35 cellular contexts compared by ENCODE assay signal in the genomic region with DNA sequence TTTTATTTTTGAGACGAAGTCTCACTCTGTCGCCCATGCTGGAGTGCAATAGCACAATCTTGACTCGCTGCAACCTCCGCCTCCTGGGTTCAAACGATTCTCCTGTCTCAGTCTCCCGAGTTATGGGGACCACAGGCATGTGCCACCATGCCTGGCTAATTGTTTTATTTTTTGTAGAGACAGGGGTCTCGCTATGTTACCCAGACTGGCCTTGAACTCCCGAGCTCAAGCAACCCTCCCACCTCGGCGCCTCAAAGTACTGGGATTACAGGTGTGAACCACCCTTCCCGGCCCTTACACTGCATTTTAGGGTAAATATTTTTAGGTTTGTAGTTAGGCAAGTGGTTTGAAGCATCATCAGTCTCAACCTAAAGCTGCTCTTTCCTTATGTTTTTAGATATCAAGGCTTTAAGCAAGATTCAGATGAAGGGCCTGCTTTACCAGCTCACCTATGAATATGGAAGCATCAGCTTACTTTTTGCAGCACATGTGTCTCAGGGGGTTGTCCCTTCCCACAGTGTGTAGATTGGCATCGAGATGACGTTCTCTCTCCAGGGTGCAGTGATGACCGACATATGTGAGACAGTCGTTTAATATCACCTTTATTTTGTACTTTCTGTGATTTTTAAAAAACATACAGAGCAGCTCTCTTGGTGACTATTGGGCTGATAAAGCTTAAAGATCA. TPM values are rescaled to one million over a fixed set of nuclear protein-coding genes. Genes with fewer than 3 reads are reported as not detected.
DNase-seq lines count a peak whose midpoint lies in the region; ATAC-seq, FAIRE-seq and TF ChIP-seq lines count a peak whose summit lies in the region.
"Had no signal": no experiment of that assay in that cellular context is flagged by ENCODE, and none has a peak within 500 bp of the region (broad histone marks: within the 10 kb centered on the region; RNA-seq: fewer than 3 reads in every experiment).

No MANE protein-coding gene starts in this region.

- H3K36me3 ChIP-seq in astrocyte (ENCODE audit: insufficient read depth, low read length) (peaks cover 51% of the 10 kb centered on the region), gastrocnemius medialis (peaks cover 0 to 16% of the 10 kb centered on the region in 2 donors)

- H3K4me3 Mint-ChIP-seq in astrocyte (ENCODE audit: unreplicated experiment) (no peak overlapping the region), osteocyte (ENCODE audit: unreplicated experiment) (no peak overlapping the region)
- H3K4me3 Mint-ChIP-seq: B cell; CD8-positive, alpha-beta T cell; effector memory CD8-positive, alpha-beta T cell; immature natural killer cell; neural crest cell; stimulated activated naive CD8-positive, alpha-beta T cell treated with anti-CD3 and anti-CD28 coated beads, Interleukin-15, amount 100 ng/mL, for 72 hours had no signal

- H3K27ac Mint-ChIP-seq in astrocyte (ENCODE audit: unreplicated experiment), result peak overlapping the region; percentile 82
- H3K27ac Mint-ChIP-seq in osteocyte (ENCODE audit: unreplicated experiment), result peak overlapping the region; percentile 45
- H3K27ac Mint-ChIP-seq: activated T-helper 2 cell treated with anti-CD3 and anti-CD28 coated beads, Interferon-gamma antibody, Interleukin-2, Interleukin-4, amounts not matched to agents 10 μg/mL and 5 μg/mL and 100 μg/mL, durations not matched to agents 14 hours and 24 hours and 36 hours; B cell; CD8-positive, alpha-beta T cell; effector memory CD8-positive, alpha-beta T cell; immature natural killer cell; stimulated activated naive CD8-positive, alpha-beta T cell treated with anti-CD3 and anti-CD28 coated beads, Interleukin-15, amount 100 ng/mL, for 72 hours had no signal

- H3K79me2 ChIP-seq in astrocyte (ENCODE audit: insufficient read depth, low read length), result no peaks in the 10 kb centered on the region
- H3K79me2 ChIP-seq: parathyroid adenoma had no signal

- DNase-seq in EH (ENCODE audit: low read depth), result peak; percentile 52
- no peak for DNase-seq in astrocyte (ENCODE audit: low read depth)
- peak; percentile 29 for DNase-seq in fibroblast of peridontal ligament (ENCODE audit: extremely low read depth)
- DNase-seq in osteocyte (ENCODE audit: extremely low spot score, unreplicated experiment), result no peak
- no peak for DNase-seq in NCI-H2227 treated with DMSO at 0.1 percent for 48 hours (lab: John Stamatoyannopoulos, UW)
- no peak for DNase-seq in gastrocnemius medialis
- DNase-seq in DMS114 treated with DMSO at 0.1 percent for 48 hours (lab: John Stamatoyannopoulos, UW; ENCODE audit: unreplicated experiment), result no peak
- DNase-seq in NCI-H1417 (lab: John Stamatoyannopoulos, UW), result no peak
- DNase-seq: activated T-cell treated with anti-CD3 and anti-CD28 coated beads for 4 hours; amygdala; CD8-positive, alpha-beta T cell; cortex of kidney; DMS 273 treated with DMSO at 0.1 percent for 48 hours; effector memory CD8-positive, alpha-beta T cell; immature natural killer cell; Karpas-422; mesendoderm; NCI-H2081; NCI-H345; NCI-H69; SHP77; stimulated activated CD4-positive, alpha-beta T cell treated with anti-CD3 and anti-CD28 coated beads, Interleukin-1b, Interleukin-23, amount 100 ng/mL, for 48 hours; stimulated activated naive CD8-positive, alpha-beta T cell treated with anti-CD3 and anti-CD28 coated beads, Interleukin-15, amount 100 ng/mL, for 72 hours had no signal

- H3K4me2 ChIP-seq in astrocyte (ENCODE audit: low read length), result no peak overlapping the region

- H3K27ac ChIP-seq in astrocyte (ENCODE audit: low read depth, low read length) (no peak overlapping the region), gastrocnemius medialis (no peak overlapping the region)
- H3K27ac ChIP-seq: cardiac muscle cell, parathyroid adenoma, right atrium auricular region, thoracic aorta had no signal

- H3K27me3 ChIP-seq in astrocyte (ENCODE audit: insufficient read depth, low read length) (no peaks in the 10 kb centered on the region), gastrocnemius medialis (no peaks in the 10 kb centered on the region)
- H3K27me3 ChIP-seq: cardiac muscle cell, right atrium auricular region had no signal

- H3K27me3 Mint-ChIP-seq in astrocyte (ENCODE audit: low read depth, unreplicated experiment), result no peaks in the 10 kb centered on the region
- H3K27me3 Mint-ChIP-seq in osteocyte (ENCODE audit: unreplicated experiment), result no peaks in the 10 kb centered on the region
- H3K27me3 Mint-ChIP-seq: B cell; effector memory CD8-positive, alpha-beta T cell; stimulated activated naive CD8-positive, alpha-beta T cell treated with anti-CD3 and anti-CD28 coated beads, Interleukin-15, amount 100 ng/mL, for 72 hours had no signal

- in situ Hi-C loops in gastrocnemius medialis (cut with MboI; ENCODE audit: low sequenced_read_pairs in 4 of 4), result no loop called here

- TF ChIP-seq CTCF in astrocyte (IDR thresholded peaks at IDR 0.05; ENCODE audit: insufficient read depth, low read depth, low read length) (no peak), osteocyte (IDR thresholded peaks at IDR 0.05) (no peak), gastrocnemius medialis (IDR thresholded peaks at IDR 0.05 in 4 of 5, conservative IDR thresholded peaks at IDR 0.05 in 1 of 5) (no peak)

- peaks cover 71% of the 10 kb centered on the region for H4K20me1 ChIP-seq in astrocyte (ENCODE audit: insufficient read depth, low read length)

- H3K4me1 ChIP-seq in astrocyte (ENCODE audit: insufficient read depth, low read length), result no peaks in the 10 kb centered on the region
- H3K4me1 ChIP-seq in gastrocnemius medialis, result peaks cover 0 to 5% of the 10 kb centered on the region in 2 donors
- H3K4me1 ChIP-seq: HAP-1, parathyroid adenoma, right atrium auricular region had no signal

- peaks cover 19% of the 10 kb centered on the region for H3K36me3 Mint-ChIP-seq in astrocyte (ENCODE audit: low read depth, unreplicated experiment)
- peaks cover 47% of the 10 kb centered on the region for H3K36me3 Mint-ChIP-seq in osteocyte (ENCODE audit: unreplicated experiment)

- intact Hi-C loops in gastrocnemius medialis (cut with DNase I; ENCODE audit: low total_unique reads), result no loop called here

- H3K4me1 Mint-ChIP-seq in astrocyte (ENCODE audit: low read depth, unreplicated experiment) (peaks cover 14% of the 10 kb centered on the region), osteocyte (ENCODE audit: unreplicated experiment) (peaks cover 18% of the 10 kb centered on the region)
- H3K4me1 Mint-ChIP-seq: immature natural killer cell; neural crest cell; stimulated activated naive CD8-positive, alpha-beta T cell treated with anti-CD3 and anti-CD28 coated beads, Interleukin-15, amount 100 ng/mL, for 72 hours had no signal

- H3K4me3 ChIP-seq in astrocyte (ENCODE audit: insufficient read depth, low read depth, low read length) (no peak overlapping the region), gastrocnemius medialis (no peak overlapping the region)
- H3K4me3 ChIP-seq: cardiac muscle cell, GM12878, HAP-1, right atrium auricular region, thoracic aorta had no signal

- H3K9ac ChIP-seq in astrocyte (ENCODE audit: low read length), result no peak overlapping the region
- H3K9ac ChIP-seq: parathyroid adenoma had no signal

- no peak for TF ChIP-seq POLR2A in gastrocnemius medialis (IDR thresholded peaks at IDR 0.05)

- H2AFZ ChIP-seq in astrocyte (ENCODE audit: low read depth, low read length), result no peak overlapping the region
- H2AFZ ChIP-seq: parathyroid adenoma had no signal

- FAIRE-seq in astrocyte (lab: Jason Lieb, UNC), result peak; percentile 26
- FAIRE-seq: GM12878, urothelium cell line had no signal

- H3K9me3 Mint-ChIP-seq in astrocyte (ENCODE audit: unreplicated experiment) (no peaks in the 10 kb centered on the region), osteocyte (ENCODE audit: unreplicated experiment) (no peaks in the 10 kb centered on the region)
- H3K9me3 Mint-ChIP-seq: activated naive CD4-positive, alpha-beta T cell treated with anti-CD3 and anti-CD28 coated beads, Interleukin-2, amount 50 U/mL, for 72 hours; activated T-helper 2 cell treated with anti-CD3 and anti-CD28 coated beads, Interferon-gamma antibody, Interleukin-2, Interleukin-4, amounts not matched to agents 10 μg/mL and 5 μg/mL and 100 μg/mL, durations not matched to agents 14 hours and 24 hours and 36 hours; CD8-positive, alpha-beta T cell; effector memory CD8-positive, alpha-beta T cell; immature natural killer cell; neural crest cell; stimulated activated naive CD8-positive, alpha-beta T cell treated with anti-CD3 and anti-CD28 coated beads, Interleukin-15, amount 100 ng/mL, for 72 hours had no signal

- no peak for ATAC-seq in gastrocnemius medialis
- ATAC-seq: activated naive CD4-positive, alpha-beta T cell treated with anti-CD3 and anti-CD28 coated beads, Interleukin-2, amount 50 U/mL, for 72 hours; CD8-positive, alpha-beta T cell; effector memory CD8-positive, alpha-beta T cell; GM12878; Panc1; stimulated activated naive CD8-positive, alpha-beta T cell treated with anti-CD3 and anti-CD28 coated beads, Interleukin-15, amount 100 ng/mL, for 72 hours had no signal

- H3K9me3 ChIP-seq in astrocyte (ENCODE audit: insufficient read depth, low read depth, low read length) (no peaks in the 10 kb centered on the region), gastrocnemius medialis (no peaks in the 10 kb centered on the region)
- H3K9me3 ChIP-seq: HAP-1, right atrium auricular region, thoracic aorta had no signal

RNA-seq across cellular contexts. Expression of a gene that starts 47.2 kb away (rescaled TPM):
- total RNA-seq in astrocyte (59.9 and 61.1 TPM in 2 replicates), osteocyte (89.7 and 97.3 TPM in 2 replicates), gastrocnemius medialis (10 to 100 TPM; 16.9 to 46.9 (median 41.8) TPM)

Comparison
In these comparisons a context has a peak if more than half of its experiments do, and no peak if none do; other contexts are left out.
1. DNase-seq: peak in EH (single experiment) and fibroblast of peridontal ligament (single experiment); none in astrocyte (single experiment), osteocyte (single experiment), NCI-H2227 treated with DMSO at 0.1 percent for 48 hours (single experiment), gastrocnemius medialis (0 of 2), DMS114 treated with DMSO at 0.1 percent for 48 hours (single experiment) and NCI-H1417 (0 of 3).